In genomic region chr22:40179535-40179934, GRCh38 we compare ENCODE assay signal across 8 cellular contexts. TPM values are rescaled to one million over a fixed set of nuclear protein-coding genes. Genes with fewer than 3 reads are reported as not detected.
DNase-seq lines count a peak whose midpoint lies in the region; ATAC-seq, FAIRE-seq and TF ChIP-seq lines count a peak whose summit lies in the region.

No MANE protein-coding gene starts in this region.

- H3K9me3 Mint-ChIP-seq in central memory CD8-positive, alpha-beta T cell = no peaks in the 10 kb centered on the region

- no peak for FAIRE-seq in A549 (lab: Jason Lieb, UNC)
- FAIRE-seq in frontal cortex (lab: Jason Lieb, UNC) = no peak

- TF ChIP-seq EP300 in A549 (IDR thresholded peaks at IDR 0.05) = no peak

- ATAC-seq in A549 = no peak
- ATAC-seq in central memory CD8-positive, alpha-beta T cell (replicated peaks; ENCODE audit: extremely low read depth, poor library complexity, severe bottlenecking) = no peak

- peak overlapping the region; percentile 71 for H3K27ac Mint-ChIP-seq in central memory CD8-positive, alpha-beta T cell (ENCODE audit: low read depth)

- peak overlapping the region; percentile 77 for H3K4me2 ChIP-seq in A549

- POLR2A ChIA-PET in A549 (lab: Yijun Ruan, JAX) = interaction anchor here (0.6 to 0.8 kb wide), 2 partner anchors 135 to 167 kb away, joined by 3 read pairs; partner anchors contain the start of gene ADSL

- H3K4me3 Mint-ChIP-seq in central memory CD8-positive, alpha-beta T cell = peak overlapping the region; percentile 80

- no peak for TF ChIP-seq POLR2A in A549 (IDR thresholded peaks at IDR 0.05; ENCODE audit: low read length)

- H3K9ac ChIP-seq in HUES64 (ENCODE audit: low read depth, low read length) (peak overlapping the region; percentile 99; the same call in 1 of the 2 replicates), mucosa of stomach (ENCODE audit: low read length) (peak overlapping the region; percentile 82)

- no peaks in the 10 kb centered on the region for H3K9me3 ChIP-seq in A549
- H3K9me3 ChIP-seq in HUES64 (ENCODE audit: insufficient read depth, low read depth, low read length) = no peaks in the 10 kb centered on the region
- H3K9me3 ChIP-seq in mucosa of stomach (ENCODE audit: control insufficient read depth, low read length) = no peaks in the 10 kb centered on the region

- TF ChIP-seq RAD21 in A549 (conservative IDR thresholded peaks at IDR 0.05 in 1 of 2, IDR thresholded peaks at IDR 0.05 in 1 of 2) = no peak

- WGBS in A549 (ENCODE audit: missing lambda C conversion rate) = 67% methylated on average over 2 of the region's 2 CpGs
- WGBS in HUES64 = 0% methylated on average over 1 of the region's 2 CpGs

- no peaks in the 10 kb centered on the region for H3K36me3 ChIP-seq in HUES64 (ENCODE audit: insufficient read depth, low read length)
- H3K36me3 ChIP-seq in mucosa of stomach (ENCODE audit: control insufficient read depth, insufficient read depth, low read length) = no peaks in the 10 kb centered on the region

- H3K4me1 ChIP-seq in A549 (peaks cover 50% of the 10 kb centered on the region), HUES64 (ENCODE audit: insufficient read depth, low read length) (peaks cover 53% of the 10 kb centered on the region), mucosa of stomach (ENCODE audit: control insufficient read depth, insufficient read depth, low read length) (peaks cover 55% of the 10 kb centered on the region)

- peak overlapping the region; percentile 88 for H3K4me3 ChIP-seq in A549
- peak overlapping the region; percentile 91 for H3K4me3 ChIP-seq in HUES64 (ENCODE audit: low read length)
- H3K4me3 ChIP-seq in mucosa of stomach (ENCODE audit: low read length) = peak overlapping the region; percentile 83

- H3K4me1 Mint-ChIP-seq in central memory CD8-positive, alpha-beta T cell = peaks cover 75% of the 10 kb centered on the region

- CTCF ChIA-PET in A549 (lab: Yijun Ruan, JAX) = interaction anchor here (1.0 to 3.0 kb wide), 3 partner anchors 12 to 168 kb away, joined by 3 to 12 read pairs (median 4); no protein-coding TSS in a partner anchor

- peaks cover 8% of the 10 kb centered on the region for H3K36me3 Mint-ChIP-seq in central memory CD8-positive, alpha-beta T cell (ENCODE audit: insufficient read depth)

- no peaks in the 10 kb centered on the region for H3K27me3 Mint-ChIP-seq in central memory CD8-positive, alpha-beta T cell

- in situ Hi-C loops in GM13977 (cut with MboI; ENCODE audit: low pct_unique_long_range_greater_than_20kb, low sequenced_read_pairs, unreplicated experiment) = no loop called here

- H3K27ac ChIP-seq in A549 (peak overlapping the region; percentile 94 to 97; a peak in 3 of 6 replicates), HUES64 (ENCODE audit: low read depth, low read length) (peak overlapping the region; percentile 98; the same call in 1 of the 2 replicates)

- TF ChIP-seq CTCF in A549 (IDR thresholded peaks at IDR 0.05) (no peak), GM13977 (IDR thresholded peaks at IDR 0.05; ENCODE audit: extremely low read depth, insufficient read depth, missing control alignments) (no peak)

- DNase-seq in A549 (ENCODE audit: low read depth in 1 of 2, low spot score in 1 of 2) (no peak), nucleus accumbens (lab: John Stamatoyannopoulos, UW) (no peak), GM13977 (ENCODE audit: low spot score) (no peak), frontal cortex (ENCODE audit: low spot score in 2 of 2) (no peak)
- DNase-seq in central memory CD8-positive, alpha-beta T cell (ENCODE audit: low spot score in 2 of 2) = no peak
- no peak for DNase-seq in stimulated activated CD8-positive, alpha-beta memory T cell treated with anti-CD3 and anti-CD28 coated beads, Interleukin-4, amount 100 ng/mL, for 48 hours

- no peaks in the 10 kb centered on the region for H3K27me3 ChIP-seq in HUES64 (ENCODE audit: insufficient read depth, low read length)
- no peaks in the 10 kb centered on the region for H3K27me3 ChIP-seq in mucosa of stomach (ENCODE audit: control insufficient read depth, insufficient read depth, low read length)

TF ChIP-seq in A549, 52 proteins besides CTCF, POLR2A, EP300 and RAD21:
- TF ChIP-seq HDAC2 (IDR thresholded peaks at IDR 0.05) (no peak), FOSB (CRISPR knock-in tag; IDR thresholded peaks at IDR 0.05) (no peak), RARB (CRISPR knock-in tag; IDR thresholded peaks at IDR 0.05) (no peak), ZC3H11A (IDR thresholded peaks at IDR 0.05) (no peak), EHMT2 (IDR thresholded peaks at IDR 0.05; ENCODE audit: low read depth) (no peak), RFX5 (IDR thresholded peaks at IDR 0.05) (no peak), CEBPB (IDR thresholded peaks at IDR 0.05) (no peak), KDM1A (IDR thresholded peaks at IDR 0.05; ENCODE audit: low read depth) (no peak), JUN (IDR thresholded peaks at IDR 0.05) (no peak), CBX8 (IDR thresholded peaks at IDR 0.05) (no peak), USF2 (IDR thresholded peaks at IDR 0.05) (no peak)

RNA-seq across cellular contexts. Expression of gene TNRC6B, which starts 1.8 kb away (rescaled TPM):
- 4.9 and 5.2 TPM in 2 replicates for polyA plus RNA-seq in A549 (2011; rRNA removed)
- 2.2 and 3.0 TPM in 2 replicates for polyA plus RNA-seq in A549 (2012; cell fraction: cytosol; rRNA removed)
- 4.9 and 5.7 TPM in 2 replicates for polyA plus RNA-seq in A549 (2012; cell fraction: nucleus; rRNA removed)
- polyA plus RNA-seq in A549 (2017; fragmentation: RNase III; extraction: RNeasy Plus Mini Kit Qiagen cat#74134 plus additional on column Dnase treatment) = 4.3 to 5.2 TPM (median 5.0 TPM) in 3 replicates
- polyA minus RNA-seq in A549 (2011; rRNA and poly(A)+ RNA removed) = 25.3 and 28.9 TPM in 2 replicates
- polyA plus RNA-seq in HUES64 (2013, experiment 1 of 2) = 14.5 TPM
- polyA plus RNA-seq in HUES64 (2013, experiment 2 of 2) = 15.8 TPM
- 29.3 TPM for total RNA-seq in frontal cortex
